Comparison of ENCODE assay signal across 32 cellular contexts in genomic region chr13:98333481-98333880, GRCh38.
DNase-seq lines count a peak whose midpoint lies in the region; ATAC-seq and TF ChIP-seq lines count a peak whose summit lies in the region.
"Had no signal": no experiment of that assay in that cellular context is flagged by ENCODE, and none has a peak within 500 bp of the region (broad histone marks: within the 10 kb centered on the region; RNA-seq: fewer than 3 reads in every experiment).

No MANE protein-coding gene starts in this region.

- H3K4me1 Mint-ChIP-seq in brain = peaks cover 43% of the 10 kb centered on the region
- H3K4me1 Mint-ChIP-seq: activated CD4-positive, alpha-beta memory T cell treated with anti-CD3 and anti-CD28 coated beads, Interleukin-2, amount 10 ng/mL, durations not matched to agents 7 days and 5 days; activated naive CD4-positive, alpha-beta T cell treated with anti-CD3 and anti-CD28 coated beads, Interleukin-2, amount 10 ng/mL, durations not matched to agents 7 days and 5 days; CD14-positive monocyte had no signal

- no peaks in the 10 kb centered on the region for H3K27me3 ChIP-seq in HUES64 (ENCODE audit: insufficient read depth, low read length)
- H3K27me3 ChIP-seq: adrenal gland, body of pancreas, gastrocnemius medialis, hepatocyte, MG63, pancreas, tibial nerve had no signal

- peak; percentile 79 for DNase-seq in islet precursor cell
- DNase-seq in sciatic nerve (ENCODE audit: low spot score) = no peak
- no peak for DNase-seq in retina
- DNase-seq: activated CD4-positive, alpha-beta memory T cell treated with anti-CD3 and anti-CD28 coated beads, Interleukin-2, amount 10 ng/mL, durations not matched to agents 7 days and 5 days; activated CD4-positive, alpha-beta T cell treated with anti-CD3 and anti-CD28 coated beads for 1 hour; activated CD8-positive, alpha-beta memory T cell treated with anti-CD3 and anti-CD28 coated beads, Interleukin-2, amount 50 U/mL, for 4 hours; activated naive CD4-positive, alpha-beta T cell treated with anti-CD3 and anti-CD28 coated beads, Interleukin-2, amount 10 ng/mL, durations not matched to agents 7 days and 5 days; body of pancreas; dorsolateral prefrontal cortex; gastrocnemius medialis; KG1; left cardiac atrium; MG63; NCI-H1105; NCI-H187 treated with DMSO at 0.1 percent for 48 hours; NCI-H524 treated with DMSO at 0.1 percent for 48 hours; pancreas; PC-3; right cardiac atrium; stimulated activated CD4-positive, alpha-beta T cell treated with anti-CD3 and anti-CD28 coated beads, Interleukin-12 subunit alpha, Interleukin-12 subunit beta, amount 100 ng/mL, for 4 hours; stimulated activated CD4-positive, alpha-beta T cell treated with anti-CD3 and anti-CD28 coated beads, Interleukin-4, amount 100 ng/mL, for 1 hour had no signal

- no peak overlapping the region for H3K9ac ChIP-seq in HUES64 (ENCODE audit: low read depth, low read length)

- peaks cover 43% of the 10 kb centered on the region for H3K4me1 ChIP-seq in HUES64 (ENCODE audit: insufficient read depth, low read length)
- H3K4me1 ChIP-seq: adrenal gland, body of pancreas, gastrocnemius medialis, pancreas had no signal

- H3K9me3 ChIP-seq in HUES64 (ENCODE audit: insufficient read depth, low read depth, low read length) = peaks cover 3% of the 10 kb centered on the region; the same call in 1 of the 2 replicates
- H3K9me3 ChIP-seq: adrenal gland, body of pancreas, gastrocnemius medialis, MG63, pancreas, tibial nerve had no signal

- no peak for TF ChIP-seq CTCF in brain (conservative IDR thresholded peaks at IDR 0.05)

- peaks cover 3 to 14% (median 8%) of the 10 kb centered on the region in 5 experiments for H3K9me3 Mint-ChIP-seq in brain
- H3K9me3 Mint-ChIP-seq: activated CD4-positive, alpha-beta memory T cell treated with anti-CD3 and anti-CD28 coated beads, Interleukin-2, amount 10 ng/mL, durations not matched to agents 7 days and 5 days; activated naive CD4-positive, alpha-beta T cell treated with anti-CD3 and anti-CD28 coated beads, Interleukin-2, amount 10 ng/mL, durations not matched to agents 7 days and 5 days; natural killer cell treated with Interleukin-12 subunit alpha and Interleukin-12 subunit beta and Interleukin-15 and Interleukin-18, amount 100 ng/mL, for 72 hours; T-helper 2 cell treated with Interferon-gamma antibody and Interleukin-4, amounts not matched to agents 5 μg/mL and 100 μg/mL, for 36 hours had no signal

- intact Hi-C loops in sciatic nerve (cut with DNase I) = no loop called here

- peaks cover 22% of the 10 kb centered on the region for H3K36me3 Mint-ChIP-seq in brain
- H3K36me3 Mint-ChIP-seq: activated naive CD4-positive, alpha-beta T cell treated with anti-CD3 and anti-CD28 coated beads, Interleukin-2, amount 10 ng/mL, durations not matched to agents 7 days and 5 days; CD14-positive monocyte; natural killer cell treated with Interleukin-12 subunit alpha and Interleukin-12 subunit beta and Interleukin-15 and Interleukin-18, amount 100 ng/mL, for 72 hours had no signal

- peak overlapping the region; percentile 16 to 88 (median 65) for H3K27ac Mint-ChIP-seq in brain
- H3K27ac Mint-ChIP-seq: activated CD4-positive, alpha-beta memory T cell treated with anti-CD3 and anti-CD28 coated beads, Interleukin-2, amount 10 ng/mL, durations not matched to agents 7 days and 5 days; activated naive CD4-positive, alpha-beta T cell treated with anti-CD3 and anti-CD28 coated beads, Interleukin-2, amount 10 ng/mL, durations not matched to agents 7 days and 5 days; CD14-positive monocyte; natural killer cell treated with Interleukin-12 subunit alpha and Interleukin-12 subunit beta and Interleukin-15 and Interleukin-18, amount 100 ng/mL, for 72 hours; T-helper 2 cell treated with Interferon-gamma antibody and Interleukin-4, amounts not matched to agents 5 μg/mL and 100 μg/mL, for 36 hours had no signal

- 86% methylated on average over 12 of the region's 12 CpGs for WGBS in HUES64

- H3K4me3 ChIP-seq in HUES64 (ENCODE audit: low read length) = no peak overlapping the region
- H3K4me3 ChIP-seq: adrenal gland, body of pancreas, dorsolateral prefrontal cortex, gastrocnemius medialis, hepatocyte, MG63, pancreas, tibial nerve had no signal

- ATAC-seq in sciatic nerve (peak; percentile 44), GM21723 (IDR thresholded peaks at IDR 0.05; ENCODE audit: unreplicated experiment) (no peak), GM19035 (IDR thresholded peaks at IDR 0.05; ENCODE audit: unreplicated experiment) (no peak)
- ATAC-seq: body of pancreas; gastrocnemius medialis; left cardiac atrium; natural killer cell treated with Interleukin-12 subunit alpha and Interleukin-12 subunit beta and Interleukin-15 and Interleukin-18, amount 100 ng/mL, for 72 hours; pancreas; PC-3; right cardiac atrium; Right ventricle myocardium inferior had no signal

- H3K27ac ChIP-seq in HUES64 (ENCODE audit: low read depth, low read length) = peak overlapping the region; percentile 5; the same call in 1 of the 2 replicates
- H3K27ac ChIP-seq: adrenal gland, body of pancreas, gastrocnemius medialis, hepatocyte, pancreas had no signal

- peak overlapping the region in 1 of 5 experiments; percentile 6 for H3K4me3 Mint-ChIP-seq in brain
- H3K4me3 Mint-ChIP-seq: activated CD4-positive, alpha-beta memory T cell treated with anti-CD3 and anti-CD28 coated beads, Interleukin-2, amount 10 ng/mL, durations not matched to agents 7 days and 5 days; activated naive CD4-positive, alpha-beta T cell treated with anti-CD3 and anti-CD28 coated beads, Interleukin-2, amount 10 ng/mL, durations not matched to agents 7 days and 5 days; CD14-positive monocyte; natural killer cell treated with Interleukin-12 subunit alpha and Interleukin-12 subunit beta and Interleukin-15 and Interleukin-18, amount 100 ng/mL, for 72 hours; T-helper 2 cell treated with Interferon-gamma antibody and Interleukin-4, amounts not matched to agents 5 μg/mL and 100 μg/mL, for 36 hours had no signal

- peaks cover 3% of the 10 kb centered on the region for H3K27me3 Mint-ChIP-seq in brain

- H3K36me3 ChIP-seq in HUES64 (ENCODE audit: insufficient read depth, low read length) = no peaks in the 10 kb centered on the region; the same call in 1 of the 2 replicates
- H3K36me3 ChIP-seq: adrenal gland, gastrocnemius medialis, MG63, pancreas, tibial nerve had no signal
